9 cellular contexts compared by ENCODE assay signal in genomic region chr1:247118946-247119446, GRCh38. TPM values are rescaled to one million over a fixed set of nuclear protein-coding genes. Genes with fewer than 3 reads are reported as not detected.
A peak's percentile ranks its signal among the peaks of the same experiment; 100 is the strongest.
DNase-seq lines count a peak whose midpoint lies in the region; ATAC-seq, FAIRE-seq and TF ChIP-seq lines count a peak whose summit lies in the region.
"Had no signal": no experiment of that assay in that cellular context is flagged by ENCODE, and none has a peak within 500 bp of the region (broad histone marks: within the 10 kb centered on the region; RNA-seq: fewer than 3 reads in every experiment).

No MANE protein-coding gene starts in this region.

- H3K27me3 ChIP-seq in A673 (replicated peaks; ENCODE audit: insufficient read depth, low read depth, low read length, poor library complexity) (no peaks in the 10 kb centered on the region), breast epithelium (no peaks in the 10 kb centered on the region)

- CTCF ChIA-PET in A673 (lab: Charles Lee), result no interaction called here

- intact Hi-C loops in A673 (cut with micrococcal nuclease; ENCODE audit: unreplicated experiment), result no loop called here
- intact Hi-C loops in breast epithelium (cut with DNase I; ENCODE audit: low total_unique reads), result no loop called here

- peak; percentile 47 for TF ChIP-seq CTCF in A673 (conservative IDR thresholded peaks at IDR 0.05; ENCODE audit: low read depth, low read length)
- TF ChIP-seq CTCF in GM12865 (IDR thresholded peaks at IDR 0.05; ENCODE audit: insufficient read depth, low read depth, low read length, missing control alignments), result no peak
- no peak for TF ChIP-seq CTCF in fibroblast of the aortic adventitia (IDR thresholded peaks at IDR 0.05; ENCODE audit: insufficient read depth, low read length)
- no peak for TF ChIP-seq CTCF in breast epithelium (IDR thresholded peaks at IDR 0.05)

- H3K4me3 ChIP-seq in A673 (ENCODE audit: low read depth, low read length, poor library complexity, severe bottlenecking) (no peak overlapping the region), GM12865 (ENCODE audit: low read depth, low read length) (no peak overlapping the region), fibroblast of the aortic adventitia (ENCODE audit: low read depth, low read length) (no peak overlapping the region), breast epithelium (no peak overlapping the region)

- H3K9me3 ChIP-seq in A673 (ENCODE audit: low read depth, low read length, poor library complexity, severe bottlenecking), result no peaks in the 10 kb centered on the region
- no peaks in the 10 kb centered on the region for H3K9me3 ChIP-seq in breast epithelium

- no peak overlapping the region for H3K27ac ChIP-seq in A673 (ENCODE audit: low read depth, low read length, poor library complexity, severe bottlenecking)
- H3K27ac ChIP-seq in breast epithelium, result no peak overlapping the region
- H3K27ac ChIP-seq: parathyroid adenoma had no signal

- TF ChIP-seq POLR2A in breast epithelium (IDR thresholded peaks at IDR 0.05), result no peak

- peak; percentile 60 for DNase-seq in A673 (ENCODE audit: low spot score)
- DNase-seq in GM12865 (ENCODE audit: low read depth), result peak; percentile 31
- DNase-seq in RKO (ENCODE audit: low spot score), result peak; percentile 67
- peak; percentile 18 for DNase-seq in fibroblast of the aortic adventitia (ENCODE audit: low read depth)
- DNase-seq in frontal cortex (ENCODE audit: low spot score in 2 of 2), result no peak
- DNase-seq in midbrain (lab: John Stamatoyannopoulos, UW), result no peak
- DNase-seq in breast epithelium (ENCODE audit: low spot score in 2 of 2), result no peak

- H3K4me1 ChIP-seq in A673 (ENCODE audit: insufficient read depth, low read length, poor library complexity, severe bottlenecking) (no peaks in the 10 kb centered on the region), breast epithelium (no peaks in the 10 kb centered on the region)
- H3K4me1 ChIP-seq: parathyroid adenoma had no signal

- BruUV-seq in A673 (replicated peaks; lab: Mats Ljungman, UMichigan), result no TSS peak

- ATAC-seq in GM19397 (IDR thresholded peaks at IDR 0.05; ENCODE audit: unreplicated experiment), result no peak

- POLR2A ChIA-PET in A673 (lab: Charles Lee; ENCODE audit: low non-redundant PET), result no interaction called here

- H3K36me3 ChIP-seq in A673 (ENCODE audit: insufficient read depth, low read length, poor library complexity, severe bottlenecking) (no peaks in the 10 kb centered on the region), breast epithelium (no peaks in the 10 kb centered on the region)

- no peak for FAIRE-seq in frontal cortex (lab: Jason Lieb, UNC)

RNA-seq across cellular contexts. Expression of gene ZNF669, which starts 14.8 kb away (rescaled TPM):
- total RNA-seq in A673 (2021) (10.3 and 13.3 TPM in 2 replicates), fibroblast of the aortic adventitia (ENCODE audit: low replicate concordance) (7.4 and 9.4 TPM in 2 replicates), frontal cortex (44.8 TPM), breast epithelium (10 to 100 TPM in 2 of 3 donors, 1 to 10 TPM in 1; 5.9 to 11.7 (median 11.5) TPM)

RNA-seq across cellular contexts. Expression of gene ZNF670, which starts 40.4 kb away (rescaled TPM):
- total RNA-seq in A673 (2021), result 5.9 and 6.5 TPM in 2 replicates
- 2.0 and 3.6 TPM in 2 replicates for total RNA-seq in fibroblast of the aortic adventitia (ENCODE audit: low replicate concordance)
- 25.3 TPM for total RNA-seq in frontal cortex
- total RNA-seq in breast epithelium, result 1 to 10 TPM; 2.1 to 8.0 (median 4.9) TPM

RNA-seq across cellular contexts. Expression of gene ZNF124, which starts 52.8 kb away (rescaled TPM):
- total RNA-seq in A673 (2021), result 34.7 TPM in 2 replicates
- total RNA-seq in fibroblast of the aortic adventitia (ENCODE audit: low replicate concordance), result 22.7 and 33.4 TPM in 2 replicates
- total RNA-seq in frontal cortex, result 671 TPM
- 10 to 100 TPM; 16.8 to 54.2 (median 46.5) TPM for total RNA-seq in breast epithelium

Comparison
In these comparisons a context has a peak if more than half of its experiments do, and no peak if none do; other contexts are left out.
1. DNase-seq: peak in A673 (single experiment), GM12865 (single experiment), RKO (single experiment) and fibroblast of the aortic adventitia (single experiment); none in frontal cortex (0 of 2), midbrain (single experiment) and breast epithelium (0 of 2).
2. RNA of gene ZNF124, which starts 52.8 kb away (total RNA-seq): 671 TPM in frontal cortex (single experiment); 16.8 to 54.2 TPM in breast epithelium, 34.7 TPM in A673 and 22.7 to 33.4 TPM in fibroblast of the aortic adventitia; every median in the first group is over 10 times any median in the second.